In the genomic region with DNA sequence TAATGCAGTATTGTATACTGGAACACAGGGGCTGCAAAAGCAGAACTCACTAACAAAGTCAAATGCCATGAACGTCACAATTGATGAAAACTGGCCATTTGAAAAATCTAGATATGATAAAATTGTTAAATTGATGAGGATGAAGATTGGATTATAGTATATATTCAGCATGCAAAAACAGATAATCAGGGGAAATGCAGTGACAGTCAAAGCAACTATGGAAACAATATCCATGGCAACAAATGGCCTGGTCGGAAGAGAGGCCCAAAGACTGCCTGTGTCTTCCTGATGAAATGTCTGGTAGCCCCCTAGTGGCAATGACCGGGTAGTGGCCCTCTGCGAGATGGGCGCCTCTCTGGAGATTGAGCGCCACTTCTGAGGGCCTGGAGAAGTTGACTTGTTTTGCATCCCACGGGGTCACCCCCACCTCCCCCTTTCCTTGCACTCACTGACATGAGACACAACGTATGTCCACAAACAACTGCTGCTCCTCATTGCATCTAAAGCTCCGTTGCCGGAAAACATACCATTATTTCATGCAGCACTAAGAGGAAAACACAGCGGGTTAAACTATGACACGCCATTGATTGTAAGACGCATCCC, we compare ENCODE assay signal across 9 cellular contexts. TPM values are rescaled to one million over a fixed set of nuclear protein-coding genes. Genes with fewer than 3 reads are reported as not detected.
DNase-seq lines count a peak whose midpoint lies in the region; ATAC-seq and TF ChIP-seq lines count a peak whose summit lies in the region.
"Had no signal": no experiment of that assay in that cellular context is flagged by ENCODE, and none has a peak within 500 bp of the region (broad histone marks: within the 10 kb centered on the region; RNA-seq: fewer than 3 reads in every experiment).

No MANE protein-coding gene starts in this region.

- no peaks in the 10 kb centered on the region for H3K36me3 Mint-ChIP-seq in naive B cell
- H3K36me3 Mint-ChIP-seq in stimulated activated effector memory CD8-positive, alpha-beta T cell treated with anti-CD3 and anti-CD28 coated beads, Interleukin-12 subunit alpha, Interleukin-12 subunit beta, amount 100 ng/mL, for 72 hours, result no peaks in the 10 kb centered on the region

- no peak overlapping the region for H3K4me3 ChIP-seq in OCI-LY3 (ENCODE audit: low read length)

- ATAC-seq in esophagus mucosa, result peak; percentile 76
- peak; percentile 88 to 94 for ATAC-seq in naive B cell (ENCODE audit: low read depth in 2 of 2)
- peak; percentile 93 for ATAC-seq in stimulated activated effector memory CD8-positive, alpha-beta T cell treated with anti-CD3 and anti-CD28 coated beads, Interleukin-12 subunit alpha, Interleukin-12 subunit beta, amount 100 ng/mL, for 72 hours
- no peak for ATAC-seq in GM18909 (IDR thresholded peaks at IDR 0.05; ENCODE audit: poor library complexity, unreplicated experiment)

- H3K36me3 ChIP-seq in OCI-LY3 (replicated peaks; ENCODE audit: low read depth, low read length), result no peaks in the 10 kb centered on the region

- H3K27me3 Mint-ChIP-seq in naive B cell, result peaks cover 0 to 5% (median 4%) of the 10 kb centered on the region in 3 donors

- no peaks in the 10 kb centered on the region for H3K79me2 ChIP-seq in OCI-LY3 (ENCODE audit: low read length)

- no peaks in the 10 kb centered on the region for H3K4me1 Mint-ChIP-seq in naive B cell
- no peaks in the 10 kb centered on the region for H3K4me1 Mint-ChIP-seq in stimulated activated effector memory CD8-positive, alpha-beta T cell treated with anti-CD3 and anti-CD28 coated beads, Interleukin-12 subunit alpha, Interleukin-12 subunit beta, amount 100 ng/mL, for 72 hours

- no peaks in the 10 kb centered on the region for H3K9me3 ChIP-seq in OCI-LY3 (ENCODE audit: insufficient read depth, low read length)

- no peak overlapping the region for H3K4me2 ChIP-seq in OCI-LY3 (ENCODE audit: low read length)

- TF ChIP-seq CTCF in OCI-LY3 (IDR thresholded peaks at IDR 0.05; ENCODE audit: low read depth, low read length), result peak; percentile 74

- no peaks in the 10 kb centered on the region for H4K20me1 ChIP-seq in OCI-LY3 (ENCODE audit: insufficient read depth, low read length)

- H3K4me1 ChIP-seq in OCI-LY3 (ENCODE audit: low read length), result peaks cover 7% of the 10 kb centered on the region

- H3K9ac ChIP-seq in OCI-LY3 (ENCODE audit: low read length), result no peak overlapping the region

- DNase-seq in DMS153 (lab: John Stamatoyannopoulos, UW) (peak; percentile 43), HS-5 (ENCODE audit: low read depth) (peak; percentile 53), naive B cell (peak; percentile 65)
- peak; percentile 81 for DNase-seq in activated CD8-positive, alpha-beta memory T cell treated with anti-CD3 and anti-CD28 coated beads, Interleukin-2, amount 50 U/mL, for 48 hours
- peak; percentile 63 to 87 for DNase-seq in stimulated activated effector memory CD8-positive, alpha-beta T cell treated with anti-CD3 and anti-CD28 coated beads, Interleukin-12 subunit alpha, Interleukin-12 subunit beta, amount 100 ng/mL, for 72 hours (ENCODE audit: low spot score in 2 of 2)

- no peaks in the 10 kb centered on the region for H3K9me3 Mint-ChIP-seq in naive B cell
- no peaks in the 10 kb centered on the region for H3K9me3 Mint-ChIP-seq in stimulated activated effector memory CD8-positive, alpha-beta T cell treated with anti-CD3 and anti-CD28 coated beads, Interleukin-12 subunit alpha, Interleukin-12 subunit beta, amount 100 ng/mL, for 72 hours

- no peak overlapping the region for H3K27ac ChIP-seq in OCI-LY3 (ENCODE audit: low read length)

- no peak overlapping the region for H2AFZ ChIP-seq in OCI-LY3 (ENCODE audit: low read depth, low read length)

- H3K27ac Mint-ChIP-seq in naive B cell, result peak overlapping the region in 1 of 6 donors; percentile 66
- no peak overlapping the region for H3K27ac Mint-ChIP-seq in stimulated activated effector memory CD8-positive, alpha-beta T cell treated with anti-CD3 and anti-CD28 coated beads, Interleukin-12 subunit alpha, Interleukin-12 subunit beta, amount 100 ng/mL, for 72 hours

- H3K27me3 ChIP-seq in OCI-LY3 (ENCODE audit: low read depth, low read length), result no peaks in the 10 kb centered on the region

- H3K4me3 Mint-ChIP-seq in naive B cell, result no peak overlapping the region
- no peak overlapping the region for H3K4me3 Mint-ChIP-seq in stimulated activated effector memory CD8-positive, alpha-beta T cell treated with anti-CD3 and anti-CD28 coated beads, Interleukin-12 subunit alpha, Interleukin-12 subunit beta, amount 100 ng/mL, for 72 hours

RNA-seq across cellular contexts. Expression of a gene that starts 43.5 kb away (rescaled TPM):
- total RNA-seq in esophagus mucosa, result not detected
- not detected for polyA plus RNA-seq in naive B cell (ENCODE audit: low read depth in 6 of 6)
- polyA plus RNA-seq: adipose tissue had no signal

RNA-seq across cellular contexts. Expression of a gene that starts 45.8 kb away (rescaled TPM):
- total RNA-seq in esophagus mucosa, result 0.20 TPM
- not detected for polyA plus RNA-seq in naive B cell (ENCODE audit: low read depth in 6 of 6)

RNA-seq across cellular contexts. Expression of a gene that starts 51.4 kb away (rescaled TPM):
- total RNA-seq in esophagus mucosa, result 0.08 TPM
- polyA plus RNA-seq in naive B cell (ENCODE audit: low read depth in 6 of 6), result not detected

RNA-seq across cellular contexts. Expression of a gene that starts 58.6 kb away (rescaled TPM):
- 0.88 TPM for total RNA-seq in esophagus mucosa
- not detected for polyA plus RNA-seq in naive B cell (ENCODE audit: low read depth in 6 of 6)
- polyA plus RNA-seq: adipose tissue had no signal
